In the genomic region with DNA sequence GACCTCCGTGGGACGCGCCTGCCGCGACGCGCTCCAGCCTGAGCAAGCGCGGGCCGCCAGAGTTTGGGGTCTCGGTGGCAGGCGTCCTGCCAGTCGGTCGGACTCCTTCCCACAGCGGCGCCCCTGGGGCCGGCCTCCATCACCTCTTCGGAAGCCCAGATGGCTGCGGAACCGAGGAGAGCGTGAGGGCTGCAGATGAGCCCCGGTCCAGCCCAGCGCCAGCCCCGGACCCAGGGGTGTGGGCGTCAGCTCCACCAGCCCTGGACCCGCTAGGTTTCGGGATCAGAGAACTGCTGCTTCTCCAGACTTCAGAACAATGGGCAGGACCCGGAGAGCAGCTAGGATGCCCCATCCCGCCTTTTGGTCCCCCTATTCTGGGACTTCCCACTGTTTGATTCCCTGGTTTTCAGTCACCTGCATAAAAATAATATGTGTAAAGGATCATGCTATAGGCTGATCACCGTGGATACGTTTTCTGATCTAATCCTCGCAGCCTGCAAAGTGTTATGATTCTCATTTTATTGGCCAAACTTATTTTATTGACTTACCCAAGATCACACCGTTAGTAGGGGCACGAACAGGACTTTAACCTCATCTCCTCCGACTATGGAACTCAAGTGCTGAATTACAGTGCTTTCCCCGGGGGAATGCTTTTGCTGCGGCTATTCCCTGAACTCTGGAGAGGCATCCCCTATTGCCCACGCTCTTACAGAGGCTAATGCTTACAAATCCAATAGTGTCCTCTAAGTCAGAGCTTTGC, we compare ENCODE assay signal across 10 cellular contexts. TPM values are rescaled to one million over a fixed set of nuclear protein-coding genes. Genes with fewer than 3 reads are reported as not detected.
DNase-seq lines count a peak whose midpoint lies in the region; ATAC-seq and TF ChIP-seq lines count a peak whose summit lies in the region.
"Had no signal": no experiment of that assay in that cellular context is flagged by ENCODE, and none has a peak within 500 bp of the region (broad histone marks: within the 10 kb centered on the region; RNA-seq: fewer than 3 reads in every experiment).

No MANE protein-coding gene starts in this region.

- 19 to 21% methylated on average over 38 of the region's 38 CpGs for WGBS in ectodermal cell, 2 experiments

- H3K4me3 ChIP-seq in HFF-Myc (replicated peaks; ENCODE audit: low read depth, low read length) (peak overlapping the region; percentile 28), ectodermal cell (ENCODE audit: insufficient read depth, low read depth, low read length) (peak overlapping the region; percentile 31), BE2C (ENCODE audit: low read depth, low read length) (no peak overlapping the region)

- peaks cover 7% of the 10 kb centered on the region for H3K4me1 Mint-ChIP-seq in nephron

- H3K27me3 ChIP-seq in ectodermal cell (ENCODE audit: control insufficient read depth, insufficient read depth, low read length, poor library complexity, severe bottlenecking) (peaks cover 100% of the 10 kb centered on the region), BE2C (peaks cover 34% of the 10 kb centered on the region)

- no peak overlapping the region for H3K27ac ChIP-seq in ectodermal cell (ENCODE audit: insufficient read depth, low read depth, low read length, poor library complexity, severe bottlenecking)

- ATAC-seq in GM21723 (IDR thresholded peaks at IDR 0.05; ENCODE audit: unreplicated experiment) (no peak), GM21786 (IDR thresholded peaks at IDR 0.05; ENCODE audit: unreplicated experiment) (no peak)

- H3K9me3 ChIP-seq in ectodermal cell (ENCODE audit: control insufficient read depth, low read length), result no peaks in the 10 kb centered on the region
- H3K9me3 ChIP-seq in BE2C, result no peaks in the 10 kb centered on the region

- no peak overlapping the region for H3K27ac Mint-ChIP-seq in nephron

- TF ChIP-seq CTCF in HFF-Myc (IDR thresholded peaks at IDR 0.05; ENCODE audit: low read depth, low read length, missing control alignments), result no peak
- TF ChIP-seq CTCF in nephron (IDR thresholded peaks at IDR 0.05; ENCODE audit: unreplicated experiment in 3 of 3), result no peak
- no peak for TF ChIP-seq CTCF in BE2C (IDR thresholded peaks at IDR 0.05; ENCODE audit: low read depth, low read length)

- no peaks in the 10 kb centered on the region for H3K9me3 Mint-ChIP-seq in nephron

- DNase-seq in NCI-H82 (lab: John Stamatoyannopoulos, UW) (peak; percentile 12), NCI-H82 treated with DMSO at 0.1 percent for 48 hours (lab: John Stamatoyannopoulos, UW; ENCODE audit: unreplicated experiment) (no peak), HFF-Myc (ENCODE audit: extremely low read depth, low read depth) (no peak), BE2C (no peak)
- DNase-seq: DND-41, NCI-H1694 treated with DMSO at 0.1 percent for 48 hours had no signal

- peaks cover 20% of the 10 kb centered on the region for H3K36me3 Mint-ChIP-seq in nephron (ENCODE audit: low read depth)

- H3K4me1 ChIP-seq in ectodermal cell (ENCODE audit: control insufficient read depth, insufficient read depth, low read length), result peaks cover 6% of the 10 kb centered on the region
- H3K4me1 ChIP-seq in BE2C, result no peaks in the 10 kb centered on the region

- peaks cover 93% of the 10 kb centered on the region for H3K27me3 Mint-ChIP-seq in nephron (ENCODE audit: low read depth)

- H3K36me3 ChIP-seq in ectodermal cell (ENCODE audit: control insufficient read depth, insufficient read depth, low read length) (no peaks in the 10 kb centered on the region), BE2C (no peaks in the 10 kb centered on the region)

- H3K4me3 Mint-ChIP-seq in nephron, result peak overlapping the region; percentile 18 to 54 (median 51)

RNA-seq across cellular contexts. Expression of gene CYP26C1, which starts 2.8 kb away (rescaled TPM):
- 76.8 TPM for polyA plus RNA-seq in ectodermal cell (2013, experiment 1 of 4)
- polyA plus RNA-seq in ectodermal cell (2013, experiment 2 of 4), result 47.8 TPM
- 56.7 TPM for polyA plus RNA-seq in ectodermal cell (2013, experiment 3 of 4)
- polyA plus RNA-seq in ectodermal cell (2013, experiment 4 of 4), result 56.4 TPM
- not detected for polyA plus RNA-seq in BE2C (2012; ENCODE audit: insufficient read depth, insufficient read length, low read depth)

RNA-seq across cellular contexts. Expression of gene CYP26A1, which starts 10.3 kb away (rescaled TPM):
- polyA plus RNA-seq in ectodermal cell (2013, experiment 1 of 4), result 60.5 TPM
- polyA plus RNA-seq in ectodermal cell (2013, experiment 2 of 4), result 28.7 TPM
- polyA plus RNA-seq in ectodermal cell (2013, experiment 3 of 4), result 38.5 TPM
- 34.6 TPM for polyA plus RNA-seq in ectodermal cell (2013, experiment 4 of 4)
- not detected for polyA plus RNA-seq in BE2C (2012; ENCODE audit: insufficient read depth, insufficient read length, low read depth)
